9 cellular contexts compared by ENCODE assay signal in the genomic region with DNA sequence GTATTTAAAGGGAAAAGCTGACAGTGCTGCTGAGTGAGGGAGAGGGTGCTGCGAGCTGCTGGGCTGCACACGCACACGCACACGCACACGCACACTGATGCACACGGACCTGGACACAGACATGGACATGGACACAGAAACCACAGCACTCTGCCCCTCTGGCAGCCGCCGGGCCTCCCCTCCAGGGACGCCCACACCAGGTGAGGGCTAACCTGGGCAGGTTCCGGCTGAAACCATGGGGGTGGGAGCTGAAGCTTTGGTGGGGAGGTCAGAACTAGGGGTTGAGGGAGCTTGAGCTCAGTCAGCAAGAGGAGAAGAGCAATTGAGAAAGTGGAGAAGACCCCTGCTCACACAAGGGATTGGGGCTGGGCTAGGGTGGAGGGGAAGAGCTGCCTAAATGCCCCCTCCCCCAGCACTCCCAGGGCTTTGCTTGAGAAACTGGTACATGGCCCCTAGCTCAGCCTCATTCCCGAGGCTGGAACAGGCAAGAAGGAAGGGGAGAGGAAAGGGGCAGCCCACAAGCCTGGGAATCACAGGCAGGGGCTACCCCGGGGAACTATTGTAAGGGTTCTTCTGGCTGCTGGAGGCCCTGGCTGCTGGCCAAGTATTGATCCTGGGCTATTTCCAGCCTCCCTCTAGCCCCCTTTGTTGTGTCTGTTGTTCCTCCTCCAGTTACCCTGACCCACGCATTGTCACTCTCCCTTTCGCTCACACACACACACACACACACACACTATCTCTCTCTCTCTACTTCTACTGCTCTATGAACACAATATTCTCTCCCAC. TPM values are rescaled to one million over a fixed set of nuclear protein-coding genes. Genes with fewer than 3 reads are reported as not detected.
DNase-seq lines count a peak whose midpoint lies in the region; ATAC-seq and TF ChIP-seq lines count a peak whose summit lies in the region.
"Had no signal": no experiment of that assay in that cellular context is flagged by ENCODE, and none has a peak within 500 bp of the region (broad histone marks: within the 10 kb centered on the region; RNA-seq: fewer than 3 reads in every experiment).

A gene with protein sequence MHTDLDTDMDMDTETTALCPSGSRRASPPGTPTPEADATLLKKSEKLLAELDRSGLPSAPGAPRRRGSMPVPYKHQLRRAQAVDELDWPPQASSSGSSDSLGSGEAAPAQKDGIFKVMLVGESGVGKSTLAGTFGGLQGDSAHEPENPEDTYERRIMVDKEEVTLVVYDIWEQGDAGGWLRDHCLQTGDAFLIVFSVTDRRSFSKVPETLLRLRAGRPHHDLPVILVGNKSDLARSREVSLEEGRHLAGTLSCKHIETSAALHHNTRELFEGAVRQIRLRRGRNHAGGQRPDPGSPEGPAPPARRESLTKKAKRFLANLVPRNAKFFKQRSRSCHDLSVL (plus strand): TSS at position 32 of the 786 bp plus-strand sequence. CDS start 66 bp downstream, at position 98.

- WGBS in mesodermal cell (ENCODE audit: insufficient coverage in 2 of 2), 2 experiments, result 36 to 49% methylated on average over 5 to 13 of the region's 14 CpGs

- H3K9me3 Mint-ChIP-seq in Caco-2 (ENCODE audit: unreplicated experiment) (no peaks in the 10 kb centered on the region), activated B cell treated with CpG ODN at 0.5 μM for 24 hours (no peaks in the 10 kb centered on the region), osteocyte (ENCODE audit: unreplicated experiment) (no peaks in the 10 kb centered on the region)
- H3K9me3 Mint-ChIP-seq: activated CD4-positive, alpha-beta memory T cell treated with anti-CD3 and anti-CD28 coated beads for 36 hours had no signal

- H3K4me3 ChIP-seq in Caco-2 (ENCODE audit: low read depth, low read length), result no peak within 1 kb of the TSS
- no peak within 1 kb of the TSS for H3K4me3 ChIP-seq in Karpas-422 (ENCODE audit: low read length)
- H3K4me3 ChIP-seq in mesodermal cell (ENCODE audit: extremely low read depth, insufficient read depth, low read length, poor library complexity, severe bottlenecking), result no peak within 1 kb of the TSS

- no peaks in the 10 kb centered on the region for H3K27me3 ChIP-seq in Caco-2 (replicated peaks; ENCODE audit: control insufficient read depth, insufficient read depth, low read length)
- H3K27me3 ChIP-seq in Karpas-422 (ENCODE audit: low read length), result peaks cover 4% of the 10 kb centered on the region; the same call in 1 of the 2 replicates

- H3K9ac ChIP-seq in Karpas-422 (ENCODE audit: low read length), result peak within 1 kb of the TSS; percentile 10; the same call in 1 of the 2 replicates

- peak within 1 kb of the TSS; percentile 26 for H3K4me2 ChIP-seq in Karpas-422 (ENCODE audit: low read depth, low read length, poor library complexity, severe bottlenecking)

- H3K9me3 ChIP-seq in Caco-2 (no peaks in the 10 kb centered on the region), Karpas-422 (ENCODE audit: low read length) (no peaks in the 10 kb centered on the region), mesodermal cell (ENCODE audit: control insufficient read depth, low read length) (no peaks in the 10 kb centered on the region)

- H3K36me3 ChIP-seq in Caco-2 (ENCODE audit: control insufficient read depth, insufficient read depth, low read length), result no peaks in the 10 kb centered on the region
- peaks cover 1% of the 10 kb centered on the region; the same call in 1 of the 2 replicates for H3K36me3 ChIP-seq in Karpas-422 (ENCODE audit: insufficient read depth, low read length)
- H3K36me3 ChIP-seq in mesodermal cell (ENCODE audit: control insufficient read depth, insufficient read depth, low read length), result peaks cover 2% of the 10 kb centered on the region

- H3K4me1 ChIP-seq in Caco-2 (peaks cover 16% of the 10 kb centered on the region), Karpas-422 (ENCODE audit: low read length) (peaks cover 58% of the 10 kb centered on the region), mesodermal cell (ENCODE audit: control insufficient read depth, insufficient read depth, low read length, poor library complexity, severe bottlenecking) (peaks cover 9% of the 10 kb centered on the region)

- TF ChIP-seq CTCF in Caco-2 (IDR thresholded peaks at IDR 0.05; ENCODE audit: insufficient read depth in 1 of 2, low read depth in 1 of 2, low read length in 1 of 2, severe bottlenecking in 1 of 2, unreplicated experiment in 1 of 2) (no peak), activated B cell treated with CpG ODN at 0.5 μM for 24 hours (IDR thresholded peaks at IDR 0.05) (no peak), osteocyte (IDR thresholded peaks at IDR 0.05) (no peak)

- no peaks in the 10 kb centered on the region for H3K9me2 ChIP-seq in Karpas-422 (replicated peaks; ENCODE audit: insufficient read depth, low read length)

- H3K4me1 Mint-ChIP-seq in Caco-2 (ENCODE audit: low read depth, unreplicated experiment) (peaks cover 19% of the 10 kb centered on the region), activated B cell treated with CpG ODN at 0.5 μM for 24 hours (peaks cover 62% of the 10 kb centered on the region), osteocyte (ENCODE audit: unreplicated experiment) (peaks cover 18% of the 10 kb centered on the region)

- no peaks in the 10 kb centered on the region for H3K27me3 Mint-ChIP-seq in Caco-2 (ENCODE audit: insufficient read depth, unreplicated experiment)
- H3K27me3 Mint-ChIP-seq in activated B cell treated with CpG ODN at 0.5 μM for 24 hours, result no peaks in the 10 kb centered on the region
- no peaks in the 10 kb centered on the region for H3K27me3 Mint-ChIP-seq in osteocyte (ENCODE audit: unreplicated experiment)
- H3K27me3 Mint-ChIP-seq: activated CD4-positive, alpha-beta memory T cell treated with anti-CD3 and anti-CD28 coated beads for 36 hours had no signal

- CTCF ChIA-PET in Caco-2 (lab: Charles Lee), result interaction anchor here (1.2 to 1.8 kb wide), 3 partner anchors 9 to 31 kb away, joined by 3 to 6 read pairs (median 6); no protein-coding TSS in a partner anchor
- CTCF ChIA-PET in activated B cell treated with CpG ODN at 0.5 μM for 24 hours (lab: Charles Lee), result interaction anchor here (1.7 to 8.6 kb wide), 2 partner anchors 11 to 30 kb away, joined by 7 to 103 read pairs; a partner anchor contains a TSS

- POLR2A ChIA-PET in Caco-2 (lab: Charles Lee) (interaction anchor here (1.0 kb wide), 1 partner anchor 62 kb away, joined by 5 read pairs; no protein-coding TSS in a partner anchor), activated B cell treated with CpG ODN at 0.5 μM for 24 hours (lab: Charles Lee) (interaction anchor here (0.6 to 9.4 kb wide), 9 partner anchors 11 to 294 kb away, joined by 3 to 140 read pairs (median 4); a partner anchor contains a TSS)

- DNase-seq in Caco-2 (no peak), Karpas-422 (no peak), activated B cell treated with CpG ODN at 0.5 μM for 24 hours (no peak), GF-D8 (lab: John Stamatoyannopoulos, UW) (no peak), osteocyte (ENCODE audit: extremely low spot score, unreplicated experiment) (no peak), left cardiac atrium (no peak)
- DNase-seq in activated CD4-positive, alpha-beta T cell treated with anti-CD3 and anti-CD28 coated beads for 1 hour, result no peak

- intact Hi-C loops in Caco-2 (cut with micrococcal nuclease; ENCODE audit: unreplicated experiment), result no loop called here
- intact Hi-C loops in activated B cell treated with CpG ODN at 0.5 μM for 24 hours (cut with micrococcal nuclease), result loop anchor here (10.0 kb wide), 1 partner anchor 499 kb away; no protein-coding TSS in a partner anchor
- intact Hi-C loops in left cardiac atrium (cut with DNase I), result no loop called here

- H3K4me3 Mint-ChIP-seq in Caco-2 (ENCODE audit: unreplicated experiment) (no peak within 1 kb of the TSS), activated B cell treated with CpG ODN at 0.5 μM for 24 hours (peak within 1 kb of the TSS; percentile 7), osteocyte (ENCODE audit: unreplicated experiment) (no peak within 1 kb of the TSS)
- H3K4me3 Mint-ChIP-seq: activated CD4-positive, alpha-beta memory T cell treated with anti-CD3 and anti-CD28 coated beads for 36 hours had no signal

- ATAC-seq in activated B cell treated with CpG ODN at 0.5 μM for 24 hours (ENCODE audit: low read depth) (no peak), left cardiac atrium (no peak)

- BruUV-seq in Caco-2 (replicated peaks; lab: Mats Ljungman, UMichigan), result no TSS peak

- no peaks in the 10 kb centered on the region for H3K79me2 ChIP-seq in Karpas-422 (ENCODE audit: low read length)

- H4K20me1 ChIP-seq in Karpas-422 (ENCODE audit: insufficient read depth, low read depth, low read length), result peaks cover 15% of the 10 kb centered on the region; the same call in 1 of the 2 replicates

- H3K27ac ChIP-seq in Karpas-422 (ENCODE audit: low read length) (no peak within 1 kb of the TSS), mesodermal cell (ENCODE audit: low read depth, low read length, severe bottlenecking) (peak within 1 kb of the TSS; percentile 74)

- peaks cover 11% of the 10 kb centered on the region for H3K36me3 Mint-ChIP-seq in Caco-2 (ENCODE audit: insufficient read depth, unreplicated experiment)
- H3K36me3 Mint-ChIP-seq in activated B cell treated with CpG ODN at 0.5 μM for 24 hours (ENCODE audit: low read depth), result peaks cover 21% of the 10 kb centered on the region
- peaks cover 3% of the 10 kb centered on the region for H3K36me3 Mint-ChIP-seq in osteocyte (ENCODE audit: unreplicated experiment)

- H2AFZ ChIP-seq in Karpas-422 (ENCODE audit: low read length), result no peak within 1 kb of the TSS

- peak within 1 kb of the TSS; percentile 40 for H3K27ac Mint-ChIP-seq in Caco-2 (ENCODE audit: unreplicated experiment)
- H3K27ac Mint-ChIP-seq in activated B cell treated with CpG ODN at 0.5 μM for 24 hours, result peak within 1 kb of the TSS; percentile 1
- H3K27ac Mint-ChIP-seq in osteocyte (ENCODE audit: unreplicated experiment), result no peak within 1 kb of the TSS
- H3K27ac Mint-ChIP-seq: activated CD4-positive, alpha-beta memory T cell treated with anti-CD3 and anti-CD28 coated beads for 36 hours had no signal

RNA-seq across cellular contexts. Expression of the gene that starts here (rescaled TPM):
- total RNA-seq in Caco-2 (2022) (0.41 and 0.44 TPM in 2 replicates), activated B cell treated with CpG ODN at 0.5 μM for 24 hours (0.71 and 1.4 TPM in 2 replicates), osteocyte (0.18 and 0.35 TPM in 2 replicates), left cardiac atrium (under 1 TPM in 1 of 2 donors, not detected in 1; 0.12 TPM)
- 0.51 TPM in 1 of 2 replicates, not detected in the other for total RNA-seq in Karpas-422 (2014; rRNA removed; shearing (Covaris generic); ENCODE audit: low replicate concordance)
- 1.9 TPM for polyA plus RNA-seq in mesodermal cell (2013, experiment 1 of 2)
- 1.5 TPM for polyA plus RNA-seq in mesodermal cell (2013, experiment 2 of 2)
